Comparison of ENCODE assay signal across 11 cellular contexts in genomic region chr7:21579341-21580072, GRCh38. TPM values are rescaled to one million over a fixed set of nuclear protein-coding genes. Genes with fewer than 3 reads are reported as not detected.
DNase-seq lines count a peak whose midpoint lies in the region; ATAC-seq and TF ChIP-seq lines count a peak whose summit lies in the region.
"Had no signal": no experiment of that assay in that cellular context is flagged by ENCODE, and none has a peak within 500 bp of the region (broad histone marks: within the 10 kb centered on the region; RNA-seq: fewer than 3 reads in every experiment).

No MANE protein-coding gene starts in this region.

- no peaks in the 10 kb centered on the region for H3K27me3 ChIP-seq in thymus (ENCODE audit: control insufficient read depth, insufficient read depth)
- H3K27me3 ChIP-seq in ascending aorta, result no peaks in the 10 kb centered on the region

- peak; percentile 54 to 81 for ATAC-seq in activated naive CD4-positive, alpha-beta T cell treated with anti-CD3 and anti-CD28 coated beads, Interleukin-2, amount 50 U/mL, for 72 hours
- peak; percentile 25 for ATAC-seq in HG03565 (IDR thresholded peaks at IDR 0.05; ENCODE audit: unreplicated experiment)
- ATAC-seq in HG03095 (IDR thresholded peaks at IDR 0.05; ENCODE audit: unreplicated experiment), result no peak

- H3K27ac Mint-ChIP-seq in activated naive CD4-positive, alpha-beta T cell treated with anti-CD3 and anti-CD28 coated beads, Interleukin-2, amount 50 U/mL, for 72 hours, result no peak overlapping the region

- intact Hi-C loops in ascending aorta (cut with DNase I), result loop anchor here (1.0 to 5.0 kb wide), 2 partner anchors 38 to 152 kb away; no protein-coding TSS in a partner anchor

- H3K36me3 ChIP-seq in thymus (ENCODE audit: control insufficient read depth, insufficient read depth) (no peaks in the 10 kb centered on the region), ascending aorta (no peaks in the 10 kb centered on the region)
- H3K36me3 ChIP-seq: spleen had no signal

- H3K9me3 Mint-ChIP-seq in activated naive CD4-positive, alpha-beta T cell treated with anti-CD3 and anti-CD28 coated beads, Interleukin-2, amount 50 U/mL, for 72 hours, result peaks cover 0 to 13% of the 10 kb centered on the region in 2 donors

- no peaks in the 10 kb centered on the region for H3K4me1 ChIP-seq in thymus (ENCODE audit: control insufficient read depth, insufficient read depth, low read length)
- H3K4me1 ChIP-seq in ascending aorta, result no peaks in the 10 kb centered on the region

- H3K27ac ChIP-seq in epithelial cell of prostate (peak overlapping the region; percentile 54), thymus (ENCODE audit: low read depth) (peak overlapping the region; percentile 57), ascending aorta (peak overlapping the region in 1 of 2 donors; percentile 19)
- H3K27ac ChIP-seq: VCaP had no signal

- DNase-seq in activated naive CD4-positive, alpha-beta T cell treated with anti-CD3 and anti-CD28 coated beads, Interleukin-2, amount 50 U/mL, for 72 hours (ENCODE audit: low spot score in 2 of 2), result no peak
- no peak for DNase-seq in activated naive CD4-positive, alpha-beta T cell (lab: John Stamatoyannopoulos, UW)
- no peak for DNase-seq in epithelial cell of prostate (ENCODE audit: low read depth, low spot score)
- DNase-seq in ascending aorta (ENCODE audit: low spot score in 2 of 2), result no peak
- no peak for DNase-seq in NCI-H82 treated with DMSO at 0.1 percent for 48 hours (lab: John Stamatoyannopoulos, UW; ENCODE audit: unreplicated experiment)
- DNase-seq: naive B cell, spleen had no signal

- TF ChIP-seq CTCF in ascending aorta (IDR thresholded peaks at IDR 0.05), result no peak

- H3K9me3 ChIP-seq in thymus (ENCODE audit: control insufficient read depth) (no peaks in the 10 kb centered on the region), ascending aorta (no peaks in the 10 kb centered on the region)

- 96% methylated on average over 4 of the region's 4 CpGs for WGBS in thymus

- no peak overlapping the region for H3K4me3 ChIP-seq in thymus (ENCODE audit: low read length)
- H3K4me3 ChIP-seq in ascending aorta, result no peak overlapping the region
- H3K4me3 ChIP-seq: spleen had no signal

- peaks cover 0 to 17% of the 10 kb centered on the region in 2 donors for H3K36me3 Mint-ChIP-seq in activated naive CD4-positive, alpha-beta T cell treated with anti-CD3 and anti-CD28 coated beads, Interleukin-2, amount 50 U/mL, for 72 hours
- H3K36me3 Mint-ChIP-seq: naive B cell had no signal

RNA-seq across cellular contexts. Expression of gene DNAH11, which starts 36.7 kb away (rescaled TPM):
- total RNA-seq in activated naive CD4-positive, alpha-beta T cell treated with anti-CD3 and anti-CD28 coated beads, Interleukin-2, amount 50 U/mL, for 72 hours, result 1 to 10 TPM in 1 of 2 donors, under 1 TPM in 1; 0.02 to 9.9 TPM
- 3.9 TPM for polyA plus RNA-seq in thymus
- total RNA-seq in ascending aorta, result 0.75 TPM
